ENCODE assay signal across 8 cellular contexts in genomic region chr6:107491791-107492674, GRCh38. TPM values are rescaled to one million over a fixed set of nuclear protein-coding genes. Genes with fewer than 3 reads are reported as not detected.
DNase-seq lines count a peak whose midpoint lies in the region; ATAC-seq and TF ChIP-seq lines count a peak whose summit lies in the region.

No MANE protein-coding gene starts in this region.

- H3K36me3 Mint-ChIP-seq in CD4-positive, CD25-positive, alpha-beta regulatory T cell, result peaks cover 3% of the 10 kb centered on the region
- no peaks in the 10 kb centered on the region for H3K36me3 Mint-ChIP-seq in natural killer cell

- H3K27me3 ChIP-seq in CD4-positive, CD25-positive, alpha-beta regulatory T cell (ENCODE audit: control insufficient read depth, insufficient read depth, low read length), result peaks cover 56% of the 10 kb centered on the region
- H3K27me3 ChIP-seq in endocrine pancreas (ENCODE audit: control insufficient read depth, insufficient read depth, low read length), result no peaks in the 10 kb centered on the region
- H3K27me3 ChIP-seq in left lung, result peaks cover 2 to 88% of the 10 kb centered on the region in 2 donors

- DNase-seq in CD4-positive, CD25-positive, alpha-beta regulatory T cell, result no peak
- DNase-seq in NAMALWA (ENCODE audit: low spot score) (peak; percentile 47), natural killer cell (no peak), germinal center (ENCODE audit: low spot score) (no peak), cerebellum (ENCODE audit: low spot score) (no peak), left lung (no peak)

- intact Hi-C loops in natural killer cell (cut with micrococcal nuclease) (no loop called here), left lung (cut with DNase I) (no loop called here)

- peaks cover 22% of the 10 kb centered on the region for H3K27me3 Mint-ChIP-seq in CD4-positive, CD25-positive, alpha-beta regulatory T cell
- peaks cover 20 to 26% of the 10 kb centered on the region in 2 donors for H3K27me3 Mint-ChIP-seq in natural killer cell (ENCODE audit: low read depth in 2 of 2)

- TF ChIP-seq CTCF in natural killer cell (IDR thresholded peaks at IDR 0.05), result no peak
- TF ChIP-seq CTCF in left lung (IDR thresholded peaks at IDR 0.05), result no peak

- H3K4me3 Mint-ChIP-seq in CD4-positive, CD25-positive, alpha-beta regulatory T cell, result peak overlapping the region in 3 of 4 donors; percentile 69 to 86 (median 73)
- peak overlapping the region; percentile 87 for H3K4me3 Mint-ChIP-seq in natural killer cell

- no peaks in the 10 kb centered on the region for H3K9me3 ChIP-seq in CD4-positive, CD25-positive, alpha-beta regulatory T cell (ENCODE audit: control insufficient read depth in 2 of 2, low read length in 2 of 2)
- H3K9me3 ChIP-seq in endocrine pancreas (ENCODE audit: control insufficient read depth, low read length), result no peaks in the 10 kb centered on the region
- H3K9me3 ChIP-seq in left lung, result no peaks in the 10 kb centered on the region

- H3K9me3 Mint-ChIP-seq in CD4-positive, CD25-positive, alpha-beta regulatory T cell, result peaks cover 0 to 6% (median 0%) of the 10 kb centered on the region in 7 donors
- H3K9me3 Mint-ChIP-seq in natural killer cell, result no peaks in the 10 kb centered on the region

- no peak overlapping the region for H3K27ac Mint-ChIP-seq in CD4-positive, CD25-positive, alpha-beta regulatory T cell
- H3K27ac Mint-ChIP-seq in natural killer cell, result no peak overlapping the region

- no peak overlapping the region for H3K27ac ChIP-seq in CD4-positive, CD25-positive, alpha-beta regulatory T cell (ENCODE audit: insufficient read depth, low read length, poor library complexity, severe bottlenecking)
- no peak overlapping the region for H3K27ac ChIP-seq in left lung

- H3K4me1 Mint-ChIP-seq in CD4-positive, CD25-positive, alpha-beta regulatory T cell, result peaks cover 0 to 30% (median 12%) of the 10 kb centered on the region in 4 donors
- H3K4me1 Mint-ChIP-seq in natural killer cell, result peaks cover 28 to 29% of the 10 kb centered on the region in 2 donors

- ATAC-seq in CD4-positive, CD25-positive, alpha-beta regulatory T cell (ENCODE audit: low read depth in 2 of 2), result no peak
- ATAC-seq in natural killer cell (no peak), HG03280 (IDR thresholded peaks at IDR 0.05; ENCODE audit: unreplicated experiment) (no peak), left lung (no peak)

- no peak overlapping the region for H3K9ac ChIP-seq in endocrine pancreas (ENCODE audit: control insufficient read depth, insufficient read depth, low read length)

- H3K36me3 ChIP-seq in CD4-positive, CD25-positive, alpha-beta regulatory T cell (ENCODE audit: control insufficient read depth, insufficient read depth, low read length), result no peaks in the 10 kb centered on the region
- H3K36me3 ChIP-seq in endocrine pancreas (ENCODE audit: control insufficient read depth, insufficient read depth, low read length), result no peaks in the 10 kb centered on the region
- no peaks in the 10 kb centered on the region for H3K36me3 ChIP-seq in left lung

- peaks cover 28% of the 10 kb centered on the region for H3K4me1 ChIP-seq in CD4-positive, CD25-positive, alpha-beta regulatory T cell (ENCODE audit: control insufficient read depth, insufficient read depth, low read length, poor library complexity, severe bottlenecking)
- H3K4me1 ChIP-seq in endocrine pancreas (ENCODE audit: control insufficient read depth, insufficient read depth, low read length) (peaks cover 31% of the 10 kb centered on the region), left lung (peaks cover 20 to 49% of the 10 kb centered on the region in 2 donors)

- H3K4me3 ChIP-seq in CD4-positive, CD25-positive, alpha-beta regulatory T cell (ENCODE audit: low read depth, low read length), result no peak overlapping the region
- H3K4me3 ChIP-seq in endocrine pancreas (ENCODE audit: control insufficient read depth, insufficient read depth, low read length), result peak overlapping the region; percentile 95
- no peak overlapping the region for H3K4me3 ChIP-seq in left lung

RNA-seq across cellular contexts. Expression of gene SOBP, which starts 2.1 kb away (rescaled TPM):
- not detected for total RNA-seq in CD4-positive, CD25-positive, alpha-beta regulatory T cell
- polyA plus RNA-seq in CD4-positive, CD25-positive, alpha-beta regulatory T cell, result under 1 TPM in 2 of 4 donors, not detected in 2; 0.07 to 0.13 TPM
- total RNA-seq in natural killer cell, result under 1 TPM in 2 of 3 donors, not detected in 1; 0.16 TPM
- 30.9 TPM for total RNA-seq in cerebellum
- total RNA-seq in left lung, result 10 to 100 TPM in 1 of 2 donors, 1 to 10 TPM in 1; 6.5 to 11.1 TPM

RNA-seq across cellular contexts. Expression of gene PDSS2, which starts 32.7 kb away (rescaled TPM):
- total RNA-seq in CD4-positive, CD25-positive, alpha-beta regulatory T cell, result 13.7 TPM
- polyA plus RNA-seq in CD4-positive, CD25-positive, alpha-beta regulatory T cell, result 10 to 100 TPM; 11.6 to 18.8 (median 15.4) TPM
- total RNA-seq in natural killer cell (10 to 100 TPM; 11.2 to 15.5 (median 14.2) TPM), cerebellum (9.3 TPM), left lung (10 to 100 TPM; 19.2 to 20.6 TPM)
